In the genomic region with DNA sequence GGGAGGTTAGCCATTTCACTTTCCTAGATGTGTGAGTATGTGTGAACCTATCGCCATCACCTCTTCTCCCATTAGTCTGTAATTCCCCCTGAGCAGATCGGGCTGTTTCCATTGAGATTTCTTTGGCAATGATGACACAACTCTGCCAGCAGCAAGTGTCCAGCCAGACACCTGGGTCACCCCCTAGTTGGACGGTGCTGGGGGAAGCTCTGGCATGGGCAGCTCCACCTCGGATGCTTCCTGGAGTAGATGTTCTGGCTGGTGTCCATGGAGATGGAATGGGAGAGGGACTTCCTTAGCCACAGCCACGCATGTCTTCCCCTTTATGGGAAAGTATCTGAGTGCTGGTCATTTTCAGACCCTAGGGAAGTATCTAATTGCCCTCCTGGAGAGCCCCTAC, we compare ENCODE assay signal across 20 cellular contexts.
A peak's percentile ranks its signal among the peaks of the same experiment; 100 is the strongest.
DNase-seq lines count a peak whose midpoint lies in the region; FAIRE-seq and TF ChIP-seq lines count a peak whose summit lies in the region.
"Had no signal": no experiment of that assay in that cellular context is flagged by ENCODE, and none has a peak within 500 bp of the region (broad histone marks: within the 10 kb centered on the region; RNA-seq: fewer than 3 reads in every experiment).

No MANE protein-coding gene starts in this region.

- H3K4me2 ChIP-seq in neuronal stem cell (ENCODE audit: insufficient read depth, low read length, poor library complexity, severe bottlenecking) (no peak overlapping the region), osteoblast (ENCODE audit: insufficient read depth, low read length) (no peak overlapping the region)
- H3K4me2 ChIP-seq: A549 had no signal

- WGBS in endodermal cell (ENCODE audit: insufficient coverage in 1 of 2, insufficient read length in 1 of 2), 2 experiments = 95 to 100% methylated on average over 3 to 5 of the region's 5 CpGs
- WGBS in neuronal stem cell (ENCODE audit: extremely low coverage in 2 of 2, insufficient read length in 2 of 2, insufficient replicate concordance in 1 of 2), 2 donors = no CpG with 5 or more reads among the region's 5 CpGs

- peaks cover 22% of the 10 kb centered on the region for H3K4me1 Mint-ChIP-seq in endodermal cell

- peak; percentile 12 for DNase-seq in H7
- DNase-seq in endodermal cell = peak; percentile 46
- DNase-seq in neuronal stem cell (ENCODE audit: low spot score) = no peak
- no peak for DNase-seq in urothelium cell line (ENCODE audit: low spot score)
- no peak for DNase-seq in activated CD4-positive, alpha-beta T cell treated with anti-CD3 and anti-CD28 coated beads for 48 hours
- DNase-seq in ACHN = no peak
- DNase-seq in osteoblast (ENCODE audit: insufficient read length, low spot score, missing footprints) = no peak
- DNase-seq: 8988T; C1 segment of cervical spinal cord; Caco-2; CD4-positive, CD25-positive, alpha-beta regulatory T cell; CD8-positive, alpha-beta T cell; DMS153; DND-41; GOT3; HCEC 1CT had no signal

- no peak overlapping the region for H3K9ac ChIP-seq in endodermal cell (ENCODE audit: extremely low read depth, low read length, poor library complexity, severe bottlenecking)
- no peak overlapping the region for H3K9ac ChIP-seq in neuronal stem cell (ENCODE audit: low read depth, low read length, poor library complexity)

- H3K4me1 ChIP-seq in endodermal cell (ENCODE audit: control insufficient read depth, insufficient read depth, low read length) (peaks cover 14% of the 10 kb centered on the region), neuronal stem cell (ENCODE audit: control insufficient read depth in 2 of 2, insufficient read depth in 1 of 2, low read depth in 1 of 2, low read length in 2 of 2) (peaks cover 3 to 12% of the 10 kb centered on the region in 2 donors), osteoblast (ENCODE audit: insufficient read depth, low read length) (no peaks in the 10 kb centered on the region)

- H3K36me3 Mint-ChIP-seq in endodermal cell (ENCODE audit: low read depth) = peaks cover 4% of the 10 kb centered on the region
- H3K36me3 Mint-ChIP-seq: CD4-positive, CD25-positive, alpha-beta regulatory T cell; CD8-positive, alpha-beta T cell had no signal

- H4K91ac ChIP-seq in neuronal stem cell (ENCODE audit: low read depth, low read length, poor library complexity) = no peak overlapping the region

- H2AFZ ChIP-seq in neuronal stem cell (ENCODE audit: low read length) = no peak overlapping the region
- H2AFZ ChIP-seq in osteoblast (ENCODE audit: low read length) = no peak overlapping the region

- in situ Hi-C loops in ACHN (cut with HindIII; ENCODE audit: low pct_ligation_motif_present, low pct_unique_long_range_greater_than_20kb, low sequenced_read_pairs) = no loop called here

- no peak overlapping the region for H2BK15ac ChIP-seq in neuronal stem cell (ENCODE audit: low read length)

- no peak overlapping the region for H3K4ac ChIP-seq in neuronal stem cell (ENCODE audit: low read length)

- peaks cover 16% of the 10 kb centered on the region for H3K9me3 Mint-ChIP-seq in endodermal cell

- no peak overlapping the region for H3K14ac ChIP-seq in neuronal stem cell (ENCODE audit: low read length)

- TF ChIP-seq CTCF in endodermal cell (conservative IDR thresholded peaks at IDR 0.05) (no peak), osteoblast (IDR thresholded peaks at IDR 0.05; ENCODE audit: extremely low read depth, low read depth, low read length) (no peak)

- no peak overlapping the region for H3K4me3 Mint-ChIP-seq in endodermal cell
- H3K4me3 Mint-ChIP-seq: CD4-positive, CD25-positive, alpha-beta regulatory T cell; CD8-positive, alpha-beta T cell had no signal

- H4K8ac ChIP-seq in neuronal stem cell (ENCODE audit: low read depth, low read length) = no peak overlapping the region

- H2BK120ac ChIP-seq in neuronal stem cell (ENCODE audit: low read depth, low read length) = no peak overlapping the region

- H3K4me3 ChIP-seq in H7 (ENCODE audit: insufficient read depth, low read depth, low read length) = no peak overlapping the region
- H3K4me3 ChIP-seq in endodermal cell (ENCODE audit: low read length) = no peak overlapping the region
- H3K4me3 ChIP-seq in neuronal stem cell (ENCODE audit: low read length in 2 of 2) = no peak overlapping the region
- no peak overlapping the region for H3K4me3 ChIP-seq in osteoblast (ENCODE audit: insufficient read depth, low read length)
- H3K4me3 ChIP-seq: A549 had no signal

- H3K36me3 ChIP-seq in H7 (replicated peaks; ENCODE audit: control insufficient read depth, insufficient read depth, low read length) (no peaks in the 10 kb centered on the region), endodermal cell (ENCODE audit: control insufficient read depth, insufficient read depth, low read length) (no peaks in the 10 kb centered on the region), neuronal stem cell (replicated peaks in 1 of 2; ENCODE audit: control insufficient read depth in 2 of 2, insufficient read depth in 2 of 2, low read length in 2 of 2) (no peaks in the 10 kb centered on the region), osteoblast (ENCODE audit: insufficient read depth, low read length) (no peaks in the 10 kb centered on the region)

- no peaks in the 10 kb centered on the region for H4K20me1 ChIP-seq in osteoblast (ENCODE audit: insufficient read depth, low read length)

- H3K27me3 Mint-ChIP-seq in endodermal cell (ENCODE audit: insufficient read depth) = peaks cover 27% of the 10 kb centered on the region

- H3K18ac ChIP-seq in neuronal stem cell (ENCODE audit: low read length) = no peak overlapping the region

- H3K9me3 ChIP-seq in endodermal cell (ENCODE audit: control insufficient read depth, low read length) = peaks cover 21% of the 10 kb centered on the region
- H3K9me3 ChIP-seq in neuronal stem cell (replicated peaks in 1 of 2; ENCODE audit: control insufficient read depth in 2 of 2, insufficient read depth in 1 of 2, low read depth in 1 of 2, low read length in 2 of 2) = peaks cover 0 to 4% of the 10 kb centered on the region in 2 donors
- no peaks in the 10 kb centered on the region for H3K9me3 ChIP-seq in osteoblast (ENCODE audit: low read depth, low read length)

- no peak overlapping the region for H2BK12ac ChIP-seq in neuronal stem cell (ENCODE audit: low read length)

- peak; percentile 61 for FAIRE-seq in urothelium cell line (lab: Jason Lieb, UNC)
- FAIRE-seq: A549, G401.6, GM12892, H54 had no signal

- H3K27me3 ChIP-seq in H7 (ENCODE audit: control insufficient read depth, insufficient read depth, low read length) (peaks cover 19% of the 10 kb centered on the region), endodermal cell (ENCODE audit: control insufficient read depth, insufficient read depth, low read length, poor library complexity, severe bottlenecking) (peaks cover 23% of the 10 kb centered on the region), neuronal stem cell (ENCODE audit: control insufficient read depth in 3 of 3, insufficient read depth in 3 of 3, low read depth in 1 of 3, low read length in 3 of 3) (peaks cover 0 to 31% (median 0%) of the 10 kb centered on the region in 3 experiments), osteoblast (ENCODE audit: insufficient read depth, low read length) (peaks cover 8% of the 10 kb centered on the region)

- H2BK5ac ChIP-seq in neuronal stem cell (ENCODE audit: low read length) = no peak overlapping the region

- H3K23ac ChIP-seq in neuronal stem cell (ENCODE audit: low read depth, low read length, poor library complexity) = no peak overlapping the region

- H3K79me2 ChIP-seq in osteoblast (ENCODE audit: insufficient read depth, low read length) = no peaks in the 10 kb centered on the region

- H3K27ac ChIP-seq in endodermal cell (ENCODE audit: low read depth, low read length) (no peak overlapping the region), neuronal stem cell (replicated peaks; ENCODE audit: low read length) (no peak overlapping the region), osteoblast (ENCODE audit: low read depth, low read length) (no peak overlapping the region)
- H3K27ac ChIP-seq: A549 had no signal

- peaks cover 1% of the 10 kb centered on the region for H3K79me1 ChIP-seq in neuronal stem cell (ENCODE audit: low read depth, low read length)

- no peak overlapping the region for H3K27ac Mint-ChIP-seq in endodermal cell
- H3K27ac Mint-ChIP-seq: CD4-positive, CD25-positive, alpha-beta regulatory T cell; CD8-positive, alpha-beta T cell had no signal

- peak overlapping the region; percentile 41 for H2AK5ac ChIP-seq in neuronal stem cell (ENCODE audit: low read depth, low read length)

Comparison
In these comparisons a context has a peak if more than half of its experiments do, and no peak if none do; other contexts are left out.
1. DNase-seq: peak in H7 (single experiment) and endodermal cell (single experiment); none in neuronal stem cell (single experiment), urothelium cell line (single experiment), activated CD4-positive, alpha-beta T cell treated with anti-CD3 and anti-CD28 coated beads for 48 hours (single experiment), ACHN (single experiment) and osteoblast (single experiment).